ENCODE assay signal across 16 cellular contexts in the genomic region with DNA sequence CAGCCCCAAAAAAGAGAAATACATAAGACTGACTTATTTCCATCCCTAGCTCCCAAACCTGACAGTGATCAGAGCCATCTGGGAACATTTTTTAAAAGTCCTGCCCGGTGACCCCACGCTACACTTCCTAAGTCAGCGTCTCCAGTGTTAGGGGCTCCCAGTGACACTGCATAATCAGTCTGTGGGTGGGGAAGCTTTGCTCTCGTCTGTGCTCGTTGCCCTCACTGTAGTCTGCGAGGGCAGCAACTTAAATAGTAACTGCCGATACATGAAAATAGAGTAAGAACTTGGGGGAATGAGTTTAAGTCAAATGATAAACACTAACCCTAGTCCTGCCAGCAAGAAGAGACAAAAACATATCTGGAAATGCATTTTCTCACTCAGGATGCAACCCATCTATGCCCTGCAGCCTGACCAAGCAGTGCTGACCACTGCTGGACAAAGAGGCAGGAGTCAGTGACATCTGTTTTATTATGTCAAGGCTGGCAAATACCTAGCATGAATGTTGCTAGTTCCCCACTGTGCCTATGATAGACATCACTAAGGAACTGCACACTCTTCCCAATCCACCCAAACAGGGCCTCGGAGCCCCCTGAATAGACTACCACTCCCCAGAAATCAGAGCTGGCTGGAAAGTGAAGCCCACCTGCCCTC. TPM values are rescaled to one million over a fixed set of nuclear protein-coding genes. Genes with fewer than 3 reads are reported as not detected.
DNase-seq lines count a peak whose midpoint lies in the region; ATAC-seq, FAIRE-seq and TF ChIP-seq lines count a peak whose summit lies in the region.
"Had no signal": no experiment of that assay in that cellular context is flagged by ENCODE, and none has a peak within 500 bp of the region (broad histone marks: within the 10 kb centered on the region; RNA-seq: fewer than 3 reads in every experiment).

No MANE protein-coding gene starts in this region.

- H3K9me3 ChIP-seq in kidney (ENCODE audit: control insufficient read depth in 1 of 2, low read length in 2 of 2) (no peaks in the 10 kb centered on the region), neural progenitor cell (ENCODE audit: low read depth) (no peaks in the 10 kb centered on the region)
- H3K9me3 ChIP-seq: A549, Caco-2 had no signal

- H3K9ac ChIP-seq in kidney (ENCODE audit: low read length in 2 of 2) (no peak overlapping the region), neural progenitor cell (no peak overlapping the region)
- H3K9ac ChIP-seq: GM23248 had no signal

- H3K4me1 ChIP-seq in kidney (ENCODE audit: control insufficient read depth in 1 of 2, insufficient read depth in 1 of 2, low read depth in 1 of 2, low read length in 2 of 2), result peaks cover 11 to 24% of the 10 kb centered on the region in 2 donors
- peaks cover 6% of the 10 kb centered on the region for H3K4me1 ChIP-seq in neural progenitor cell
- H3K4me1 ChIP-seq: A549, Caco-2 had no signal

- H3K27me3 Mint-ChIP-seq in neural progenitor cell (ENCODE audit: insufficient read depth, low read depth), result no peaks in the 10 kb centered on the region
- no peaks in the 10 kb centered on the region for H3K27me3 Mint-ChIP-seq in stimulated activated memory B cell treated with anti-CD40 and anti-IgM and Interleukin-4, amounts not matched to agents 10 μg/mL and 1 μg/mL and 100 μg/mL, for 72 hours

- H3K79me2 ChIP-seq in neural progenitor cell (ENCODE audit: low read depth), result no peaks in the 10 kb centered on the region

- intact Hi-C loops in kidney (cut with DNase I) (no loop called here), lower leg skin (cut with DNase I; ENCODE audit: low total_unique reads) (no loop called here)

- no peaks in the 10 kb centered on the region for H3K27me3 ChIP-seq in neural progenitor cell

- H3K36me3 ChIP-seq in kidney (ENCODE audit: control insufficient read depth in 1 of 2, insufficient read depth in 2 of 2, low read length in 2 of 2) (peaks cover 16 to 18% of the 10 kb centered on the region in 2 donors), neural progenitor cell (no peaks in the 10 kb centered on the region)

- H3K27ac Mint-ChIP-seq in neural progenitor cell, result peak overlapping the region; percentile 53
- peak overlapping the region; percentile 35 for H3K27ac Mint-ChIP-seq in stimulated activated memory B cell treated with anti-CD40 and anti-IgM and Interleukin-4, amounts not matched to agents 10 μg/mL and 1 μg/mL and 100 μg/mL, for 72 hours

- H3K4me3 Mint-ChIP-seq in neural progenitor cell, result no peak overlapping the region
- H3K4me3 Mint-ChIP-seq in stimulated activated memory B cell treated with anti-CD40 and anti-IgM and Interleukin-4, amounts not matched to agents 10 μg/mL and 1 μg/mL and 100 μg/mL, for 72 hours, result no peak overlapping the region
- H3K4me3 Mint-ChIP-seq: CD8-positive, alpha-beta memory T cell had no signal

- H3K4me1 Mint-ChIP-seq in neural progenitor cell, result peaks cover 13% of the 10 kb centered on the region
- peaks cover 18% of the 10 kb centered on the region for H3K4me1 Mint-ChIP-seq in stimulated activated memory B cell treated with anti-CD40 and anti-IgM and Interleukin-4, amounts not matched to agents 10 μg/mL and 1 μg/mL and 100 μg/mL, for 72 hours

- DNase-seq in kidney (no peak), neural progenitor cell (ENCODE audit: low spot score) (no peak), RPMI8226 (no peak), lower leg skin (ENCODE audit: low spot score in 2 of 2) (no peak)
- DNase-seq: Caco-2; CD8-positive, alpha-beta memory T cell; DND-41; GF-D8; GM23248; IMR-90 had no signal

- no peak overlapping the region for H2AFZ ChIP-seq in neural progenitor cell (replicated peaks)
- H2AFZ ChIP-seq: GM23248 had no signal

- H3K36me3 Mint-ChIP-seq in neural progenitor cell, result peaks cover 16% of the 10 kb centered on the region
- H3K36me3 Mint-ChIP-seq in stimulated activated memory B cell treated with anti-CD40 and anti-IgM and Interleukin-4, amounts not matched to agents 10 μg/mL and 1 μg/mL and 100 μg/mL, for 72 hours, result peaks cover 65% of the 10 kb centered on the region

- no peaks in the 10 kb centered on the region for H3K9me3 Mint-ChIP-seq in neural progenitor cell
- H3K9me3 Mint-ChIP-seq in stimulated activated memory B cell treated with anti-CD40 and anti-IgM and Interleukin-4, amounts not matched to agents 10 μg/mL and 1 μg/mL and 100 μg/mL, for 72 hours, result no peaks in the 10 kb centered on the region
- H3K9me3 Mint-ChIP-seq: CD8-positive, alpha-beta memory T cell had no signal

- H3K4me2 ChIP-seq in neural progenitor cell, result no peak overlapping the region
- H3K4me2 ChIP-seq: A549 had no signal

- no peak for TF ChIP-seq POLR2A in lower leg skin (IDR thresholded peaks at IDR 0.05)

- 80 to 82% methylated on average over 8 of the region's 8 CpGs for WGBS in lower leg skin, 2 donors

- H3F3A ChIP-seq in neural progenitor cell (ENCODE audit: low read depth), result no peaks in the 10 kb centered on the region

- no peak for ATAC-seq in stimulated activated memory B cell treated with anti-CD40 and anti-IgM and Interleukin-4, amounts not matched to agents 10 μg/mL and 1 μg/mL and 100 μg/mL, for 72 hours
- no peak for ATAC-seq in GM18870 (IDR thresholded peaks at IDR 0.05; ENCODE audit: unreplicated experiment)
- ATAC-seq: A549, HCT116 had no signal

- H3K27ac ChIP-seq in VCaP (peak overlapping the region; percentile 22), kidney (ENCODE audit: low read depth in 2 of 2, low read length in 2 of 2) (peak overlapping the region; percentile 13 to 64), neural progenitor cell (no peak overlapping the region)
- H3K27ac ChIP-seq: A549, GM23248 had no signal

- TF ChIP-seq CTCF in VCaP (conservative IDR thresholded peaks at IDR 0.05) (no peak), kidney (IDR thresholded peaks at IDR 0.05; ENCODE audit: borderline replicate concordance, extremely low read depth, insufficient read depth) (no peak), neural progenitor cell (IDR thresholded peaks at IDR 0.05) (no peak), lower leg skin (IDR thresholded peaks at IDR 0.05) (no peak)

- no peak overlapping the region for H3K4me3 ChIP-seq in kidney (ENCODE audit: low read length in 2 of 2)
- H3K4me3 ChIP-seq in neural progenitor cell, result no peak overlapping the region
- no peak overlapping the region for H3K4me3 ChIP-seq in lower leg skin (ENCODE audit: low read depth, poor library complexity, severe bottlenecking)
- H3K4me3 ChIP-seq: A549, GM23248 had no signal

- FAIRE-seq in kidney (lab: Jason Lieb, UNC), result no peak
- FAIRE-seq: A549, H54 had no signal

- H4K20me1 ChIP-seq in neural progenitor cell (ENCODE audit: low read depth), result peaks cover 4% of the 10 kb centered on the region

RNA-seq across cellular contexts. Expression of gene ERCC6, which starts 18.7 kb away (rescaled TPM):
- 33.2 TPM for total RNA-seq in kidney
- 5.0 TPM for polyA plus RNA-seq in kidney (ENCODE audit: insufficient read depth, low read depth, low replicate concordance)
- total RNA-seq in neural progenitor cell (ENCODE audit: low replicate concordance), result 8.5 and 10.5 TPM in 2 replicates
- total RNA-seq in lower leg skin, result 10 to 100 TPM; 22.7 to 29.7 (median 23.6) TPM
